8 cellular contexts compared by ENCODE assay signal in genomic region chr4:179867300-179867878, GRCh38.
A peak's percentile ranks its signal among the peaks of the same experiment; 100 is the strongest.
DNase-seq lines count a peak whose midpoint lies in the region; ATAC-seq and TF ChIP-seq lines count a peak whose summit lies in the region.

No MANE protein-coding gene starts in this region.

- CTCF ChIA-PET in MCF 10A (lab: Yijun Ruan, JAX): interaction anchor here (0.5 to 1.5 kb wide), 28 partner anchors 9 to 1116 kb away, joined by 3 to 10 read pairs (median 3); no protein-coding TSS in a partner anchor
- CTCF ChIA-PET in SK-N-SH (lab: Yijun Ruan, JAX): interaction anchor here (0.6 to 1.7 kb wide), 12 partner anchors 10 to 371 kb away, joined by 3 to 7 read pairs (median 3); no protein-coding TSS in a partner anchor

- H3K4me1 ChIP-seq in breast epithelium (no peaks in the 10 kb centered on the region), GM23338 (ENCODE audit: insufficient read depth) (no peaks in the 10 kb centered on the region), SK-N-SH (ENCODE audit: control insufficient read depth in 1 of 2, insufficient read depth in 2 of 2, low read depth in 1 of 2, low read length in 1 of 2) (no peaks in the 10 kb centered on the region), ascending aorta (no peaks in the 10 kb centered on the region)

- BruUV-seq in MCF 10A (replicated peaks; lab: Mats Ljungman, UMichigan): no TSS peak

- H3K27ac ChIP-seq in breast epithelium (no peak overlapping the region), GM23338 (ENCODE audit: low read depth) (no peak overlapping the region), SK-N-SH (ENCODE audit: low read depth in 2 of 2, low read length in 1 of 2) (no peak overlapping the region), ascending aorta (no peak overlapping the region)

- no peaks in the 10 kb centered on the region for H3K27me3 Mint-ChIP-seq in MCF 10A (ENCODE audit: insufficient read depth, unreplicated experiment)
- H3K27me3 Mint-ChIP-seq in GM23338 (ENCODE audit: insufficient read depth, low read depth, poor library complexity): no peaks in the 10 kb centered on the region
- no peaks in the 10 kb centered on the region for H3K27me3 Mint-ChIP-seq in endothelial cell (ENCODE audit: unreplicated experiment)

- peak; percentile 100 for ATAC-seq in GM23338

- no peak overlapping the region for H3K9ac ChIP-seq in SK-N-SH

- no peaks in the 10 kb centered on the region for H3K9me3 Mint-ChIP-seq in MCF 10A (ENCODE audit: unreplicated experiment)
- H3K9me3 Mint-ChIP-seq in GM23338: no peaks in the 10 kb centered on the region
- H3K9me3 Mint-ChIP-seq in endothelial cell (ENCODE audit: unreplicated experiment): no peaks in the 10 kb centered on the region

- H3K36me3 Mint-ChIP-seq in MCF 10A (ENCODE audit: insufficient read depth, unreplicated experiment) (no peaks in the 10 kb centered on the region), GM23338 (ENCODE audit: low read depth) (no peaks in the 10 kb centered on the region), endothelial cell (ENCODE audit: low read depth, unreplicated experiment) (no peaks in the 10 kb centered on the region)

- H3K79me2 ChIP-seq in GM23338 (replicated peaks; ENCODE audit: insufficient read depth): no peaks in the 10 kb centered on the region
- no peaks in the 10 kb centered on the region for H3K79me2 ChIP-seq in SK-N-SH (ENCODE audit: insufficient read depth)

- DNase-seq in MCF 10A (ENCODE audit: unreplicated experiment) (peak; percentile 81), breast epithelium (ENCODE audit: low spot score in 2 of 2) (no peak), GM23338 (ENCODE audit: low spot score) (peak; percentile 91), SK-N-SH (peak; percentile 56), endothelial cell (ENCODE audit: low spot score) (peak; percentile 79), posterior cingulate gyrus (peak in 8 of 10 donors; percentile 28 to 79 (median 58)), ascending aorta (ENCODE audit: low spot score in 2 of 2) (no peak)
- DNase-seq in Jurkat, Clone E6-1 (ENCODE audit: low read depth, low spot score): peak; percentile 53

- H3K9me3 ChIP-seq in breast epithelium (no peaks in the 10 kb centered on the region), SK-N-SH (no peaks in the 10 kb centered on the region), ascending aorta (no peaks in the 10 kb centered on the region)

- no peak overlapping the region for H3K4me3 Mint-ChIP-seq in MCF 10A (ENCODE audit: unreplicated experiment)
- no peak overlapping the region for H3K4me3 Mint-ChIP-seq in GM23338
- H3K4me3 Mint-ChIP-seq in endothelial cell (ENCODE audit: unreplicated experiment): no peak overlapping the region

- H3K4me3 ChIP-seq in breast epithelium (no peak overlapping the region), GM23338 (no peak overlapping the region), SK-N-SH (ENCODE audit: low read depth in 2 of 2, low read length in 1 of 2) (no peak overlapping the region; a peak in 1 of 4 replicates), ascending aorta (no peak overlapping the region)
- no peak overlapping the region for H3K4me3 ChIP-seq in Jurkat, Clone E6-1 (ENCODE audit: low read length)

- no peak for TF ChIP-seq POLR2A in breast epithelium (IDR thresholded peaks at IDR 0.05)

- 0% methylated on average over 6 of the region's 6 CpGs for whole genome bisulfite sequencing in SK-N-SH (ENCODE audit: low lambda C conversion rate)

- POLR2A ChIA-PET in MCF 10A (lab: Yijun Ruan, JAX) (interaction anchor here (0.6 kb wide), 1 partner anchor 191 kb away, joined by 3 read pairs; no protein-coding TSS in a partner anchor), SK-N-SH (lab: Yijun Ruan, JAX) (no interaction called here)

- no peak for TF ChIP-seq EP300 in SK-N-SH (IDR thresholded peaks at IDR 0.05; ENCODE audit: borderline replicate concordance in 1 of 2, low read depth in 1 of 2, low read length in 1 of 2)

- no peaks in the 10 kb centered on the region for H3F3A ChIP-seq in GM23338 (replicated peaks; ENCODE audit: low read depth)
- no peaks in the 10 kb centered on the region for H3F3A ChIP-seq in SK-N-SH (replicated peaks; ENCODE audit: insufficient read depth)

- H2AFZ ChIP-seq in GM23338 (no peak overlapping the region), SK-N-SH (ENCODE audit: low read depth) (no peak overlapping the region)

- H3K27ac Mint-ChIP-seq in MCF 10A (ENCODE audit: low read depth, unreplicated experiment) (no peak overlapping the region), GM23338 (no peak overlapping the region), endothelial cell (ENCODE audit: unreplicated experiment) (no peak overlapping the region)

- H3K9me2 ChIP-seq in GM23338 (ENCODE audit: insufficient read depth) (no peaks in the 10 kb centered on the region), SK-N-SH (no peaks in the 10 kb centered on the region)

- no peaks in the 10 kb centered on the region for H3K36me3 ChIP-seq in breast epithelium
- H3K36me3 ChIP-seq in GM23338 (ENCODE audit: insufficient read depth): no peaks in the 10 kb centered on the region
- no peaks in the 10 kb centered on the region for H3K36me3 ChIP-seq in SK-N-SH (replicated peaks in 1 of 2; ENCODE audit: control insufficient read depth in 1 of 2, insufficient read depth in 2 of 2, low read length in 1 of 2)
- H3K36me3 ChIP-seq in ascending aorta: no peaks in the 10 kb centered on the region

- H3K4me1 Mint-ChIP-seq in MCF 10A (ENCODE audit: insufficient read depth, unreplicated experiment): no peaks in the 10 kb centered on the region
- no peaks in the 10 kb centered on the region for H3K4me1 Mint-ChIP-seq in GM23338
- H3K4me1 Mint-ChIP-seq in endothelial cell (ENCODE audit: unreplicated experiment): no peaks in the 10 kb centered on the region

- H4K20me1 ChIP-seq in GM23338 (replicated peaks; ENCODE audit: insufficient read depth) (no peaks in the 10 kb centered on the region), SK-N-SH (ENCODE audit: insufficient read depth) (no peaks in the 10 kb centered on the region)

- TF ChIP-seq RAD21 in SK-N-SH (IDR thresholded peaks at IDR 0.05; ENCODE audit: low read length): peak; percentile 75

- H3K4me2 ChIP-seq in GM23338: no peak overlapping the region
- H3K4me2 ChIP-seq in SK-N-SH: no peak overlapping the region

- H3K27me3 ChIP-seq in breast epithelium (no peaks in the 10 kb centered on the region), GM23338 (ENCODE audit: insufficient read depth) (no peaks in the 10 kb centered on the region), SK-N-SH (ENCODE audit: insufficient read depth) (no peaks in the 10 kb centered on the region), ascending aorta (no peaks in the 10 kb centered on the region)

- TF ChIP-seq CTCF in MCF 10A (IDR thresholded peaks at IDR 0.05; ENCODE audit: unreplicated experiment): peak; percentile 78
- peak in 1 of 3 donors; percentile 22 for TF ChIP-seq CTCF in breast epithelium (IDR thresholded peaks at IDR 0.05)
- peak; percentile 85 to 95 for TF ChIP-seq CTCF in GM23338 (conservative IDR thresholded peaks at IDR 0.05; ENCODE audit: low read depth in 2 of 2)
- TF ChIP-seq CTCF in SK-N-SH (IDR thresholded peaks at IDR 0.05): peak; percentile 81
- peak; percentile 83 for TF ChIP-seq CTCF in endothelial cell (IDR thresholded peaks at IDR 0.05; ENCODE audit: unreplicated experiment)
- TF ChIP-seq CTCF in ascending aorta (IDR thresholded peaks at IDR 0.05): no peak

- intact Hi-C loops in MCF 10A (cut with micrococcal nuclease) (loop anchor here (1.0 to 5.0 kb wide), 3 partner anchors 160 to 799 kb away; no protein-coding TSS in a partner anchor), breast epithelium (cut with DNase I; ENCODE audit: low total_unique reads) (no loop called here), posterior cingulate gyrus (cut with DNase I) (loop anchor here (2.0 kb wide), 1 partner anchor 799 kb away; no protein-coding TSS in a partner anchor), ascending aorta (cut with DNase I) (no loop called here)

TF ChIP-seq in GM23338, 12 proteins besides CTCF, POLR2A, EP300 and RAD21 (continues in another document):
- TF ChIP-seq ETS1 (IDR thresholded peaks at IDR 0.05): no peak
- TF ChIP-seq EZH2phosphoT487 (IDR thresholded peaks at IDR 0.05; ENCODE audit: unreplicated experiment): no peak
- no peak for TF ChIP-seq POLR2AphosphoS5 (IDR thresholded peaks at IDR 0.05; ENCODE audit: low read depth)
- no peak for TF ChIP-seq ZNF331 (CRISPR knock-in tag; IDR thresholded peaks at IDR 0.05; ENCODE audit: low read depth)
- peak; percentile 28; the same call in 1 of the 2 replicates for TF ChIP-seq ZNF114 (CRISPR knock-in tag; IDR thresholded peaks at IDR 0.05)

TF ChIP-seq in SK-N-SH, 30 proteins besides CTCF, POLR2A, EP300 and RAD21:
- TF ChIP-seq NRF1 (IDR thresholded peaks at IDR 0.05; ENCODE audit: low read depth, low read length) (no peak), SMC3 (IDR thresholded peaks at IDR 0.05; ENCODE audit: low read depth, low read length) (peak; percentile 66)
TF ChIP-seq in SK-N-SH: peak in this region for 1.

Comparison
In these comparisons a context has a peak if more than half of its experiments do, and no peak if none do; other contexts are left out.
1. DNase-seq: peak in MCF 10A (single experiment), GM23338 (single experiment), Jurkat, Clone E6-1 (single experiment), SK-N-SH (single experiment), endothelial cell (single experiment) and posterior cingulate gyrus (8 of 10); none in breast epithelium (0 of 2) and ascending aorta (0 of 2).
2. intact Hi-C loops: an anchor here in MCF 10A (1.0 to 5.0 kb wide) and posterior cingulate gyrus (2.0 kb wide); none called in breast epithelium and ascending aorta.
3. CTCF ChIP-seq: peak in MCF 10A (single experiment), GM23338 (2 of 2), SK-N-SH (single experiment) and endothelial cell (single experiment); none in ascending aorta (0 of 3).